Comparison of ENCODE assay signal across 23 cellular contexts in the genomic region with DNA sequence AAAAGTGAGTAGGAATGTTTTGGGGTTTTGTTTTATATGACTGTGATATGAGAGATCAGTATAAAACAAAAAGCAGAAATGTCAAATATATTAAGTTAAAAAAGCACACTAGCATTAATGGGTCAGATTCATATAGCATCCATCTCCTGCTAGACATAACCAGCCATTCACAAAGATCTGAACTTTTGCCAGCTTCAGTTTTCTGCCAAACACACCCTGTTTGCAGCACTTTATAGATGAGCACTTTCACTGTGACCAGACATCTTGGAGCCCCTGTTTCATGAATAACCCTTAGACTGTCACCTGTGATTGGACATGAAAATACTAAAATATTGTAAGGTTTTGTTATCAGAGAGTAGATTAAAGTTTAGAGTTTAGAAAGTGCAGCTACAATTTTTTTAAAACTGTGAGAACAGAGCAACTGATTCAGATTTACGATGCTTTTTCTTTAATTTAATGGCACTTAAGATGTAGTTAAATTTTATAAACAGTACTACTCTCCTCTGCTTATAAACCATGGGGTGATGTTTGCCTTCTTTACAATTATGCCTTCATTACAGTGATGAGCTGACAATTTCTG.
"Had no signal": no experiment of that assay in that cellular context is flagged by ENCODE, and none has a peak within 500 bp of the region (broad histone marks: within the 10 kb centered on the region; RNA-seq: fewer than 3 reads in every experiment).

No MANE protein-coding gene starts in this region.

- DNase-seq: activated CD4-positive, alpha-beta T cell treated with anti-CD3 and anti-CD28 coated beads, Interleukin-2, amount 10 ng/mL, durations not matched to agents 24 days and 14 days; activated CD8-positive, alpha-beta memory T cell treated with anti-CD3 and anti-CD28 coated beads, Interleukin-2, amount 10 ng/mL, durations not matched to agents 7 days and 5 days; activated CD8-positive, alpha-beta T cell treated with anti-CD3 and anti-CD28 coated beads for 36 hours; activated effector memory CD4-positive, alpha-beta T cell treated with anti-CD3 and anti-CD28 coated beads, Interleukin-2, amount 50 U/mL, for 16 hours; activated naive CD4-positive, alpha-beta T cell treated with anti-CD3 and anti-CD28 coated beads, Interleukin-2, amount 10 ng/mL, durations not matched to agents 7 days and 5 days; activated T-cell treated with anti-CD3 and anti-CD28 coated beads for 4 hours; amygdala; endodermal cell; heart left ventricle; islet precursor cell; left cardiac atrium; nephron progenitor cell; right lobe of liver; stimulated activated CD4-positive, alpha-beta T cell treated with anti-CD3 and anti-CD28 coated beads, Interleukin-2, amount 100 ng/mL, for 48 hours; stimulated activated CD8-positive, alpha-beta memory T cell treated with anti-CD3 and anti-CD28 coated beads, Interleukin-4, amount 100 ng/mL, for 48 hours; stimulated activated naive B cell treated with anti-CD40 and anti-IgM and Interleukin-4, amounts not matched to agents 10 μg/mL and 1 μg/mL and 100 μg/mL, for 72 hours; testis had no signal

- H3K4me1 ChIP-seq: parathyroid adenoma, testis, vagina had no signal

- H3K27me3 ChIP-seq: right lobe of liver, testis, vagina had no signal

- H2AFZ ChIP-seq: parathyroid adenoma had no signal

- ATAC-seq: activated CD4-positive, CD25-positive, alpha-beta regulatory T cell treated with anti-CD3 and anti-CD28 coated beads, Interleukin-2, amount 50 U/mL, for 24 hours; activated CD8-positive, alpha-beta memory T cell treated with anti-CD3 and anti-CD28 coated beads, Interleukin-2, amount 10 ng/mL, durations not matched to agents 7 days and 5 days; activated CD8-positive, alpha-beta T cell treated with anti-CD3 and anti-CD28 coated beads for 36 hours; heart left ventricle; left cardiac atrium; right lobe of liver; stimulated activated naive B cell treated with anti-CD40 and anti-IgM and Interleukin-4, amounts not matched to agents 10 μg/mL and 1 μg/mL and 100 μg/mL, for 72 hours had no signal

- H3K27ac ChIP-seq: coronary artery, heart left ventricle, parathyroid adenoma, right lobe of liver, skin epidermis, testis, vagina, VCaP had no signal

- H3K4me3 ChIP-seq: coronary artery, heart left ventricle, right lobe of liver, skin epidermis, testis, vagina had no signal

- H3K79me2 ChIP-seq: parathyroid adenoma had no signal

- H3K9ac ChIP-seq: parathyroid adenoma had no signal

- H3K9me3 ChIP-seq: heart left ventricle, right lobe of liver, testis, vagina had no signal

- H3K36me3 ChIP-seq: heart left ventricle, right lobe of liver, vagina had no signal
